Comparison of ENCODE assay signal across 8 cellular contexts in genomic region chr6:15662246-15663056, GRCh38. TPM values are rescaled to one million over a fixed set of nuclear protein-coding genes. Genes with fewer than 3 reads are reported as not detected.
DNase-seq lines count a peak whose midpoint lies in the region; ATAC-seq and TF ChIP-seq lines count a peak whose summit lies in the region.

Gene DTNBP1, minus strand, starts transcription at chr6:15663028. Its CDS starts 159 bp downstream, at chr6:15662869.

- peaks cover 23% of the 10 kb centered on the region for H3K4me1 Mint-ChIP-seq in stimulated activated naive CD8-positive, alpha-beta T cell treated with anti-CD3 and anti-CD28 coated beads, Interleukin-15, amount 100 ng/mL, for 72 hours

- TF ChIP-seq RAD21 in neural cell (conservative IDR thresholded peaks at IDR 0.05), result peak; percentile 31

- peak within 1 kb of the TSS; percentile 68 for H3K9ac ChIP-seq in neural cell (ENCODE audit: low read length)

- TF ChIP-seq EP300 in neural cell (conservative IDR thresholded peaks at IDR 0.05; ENCODE audit: poor library complexity, severe bottlenecking), result no peak

- no peaks in the 10 kb centered on the region for H3K9me2 ChIP-seq in neural cell (ENCODE audit: insufficient read depth, low read length)

- H3K27me3 Mint-ChIP-seq in stimulated activated naive CD8-positive, alpha-beta T cell treated with anti-CD3 and anti-CD28 coated beads, Interleukin-15, amount 100 ng/mL, for 72 hours, result peaks cover 12% of the 10 kb centered on the region

- peak within 1 kb of the TSS; percentile 44 to 68 for H3K27ac Mint-ChIP-seq in stimulated activated naive CD8-positive, alpha-beta T cell treated with anti-CD3 and anti-CD28 coated beads, Interleukin-15, amount 100 ng/mL, for 72 hours

- peak within 1 kb of the TSS; percentile 79 to 86 for H3K4me3 Mint-ChIP-seq in stimulated activated naive CD8-positive, alpha-beta T cell treated with anti-CD3 and anti-CD28 coated beads, Interleukin-15, amount 100 ng/mL, for 72 hours

- peak within 1 kb of the TSS; percentile 80 for H3K4me2 ChIP-seq in neural cell (ENCODE audit: low read length)

- H3K4me3 ChIP-seq in HL-60 (replicated peaks; ENCODE audit: insufficient read depth, low read length), result peak within 1 kb of the TSS; percentile 92
- peak within 1 kb of the TSS; percentile 73 for H3K4me3 ChIP-seq in fibroblast of pulmonary artery (replicated peaks; ENCODE audit: low read depth, low read length)
- H3K4me3 ChIP-seq in neural cell (ENCODE audit: low read length), result peak within 1 kb of the TSS; percentile 97

- no peaks in the 10 kb centered on the region for H3F3A ChIP-seq in neural cell (ENCODE audit: insufficient read depth, low read length, poor library complexity, severe bottlenecking)

- no peaks in the 10 kb centered on the region for H3K9me3 ChIP-seq in neural cell (ENCODE audit: low read length)

- no peaks in the 10 kb centered on the region for H3K79me2 ChIP-seq in neural cell (replicated peaks; ENCODE audit: insufficient read depth, low read length)

- no peaks in the 10 kb centered on the region for H3K36me3 ChIP-seq in neural cell (ENCODE audit: insufficient read depth, low read length)

- no peaks in the 10 kb centered on the region for H3K9me3 Mint-ChIP-seq in stimulated activated naive CD8-positive, alpha-beta T cell treated with anti-CD3 and anti-CD28 coated beads, Interleukin-15, amount 100 ng/mL, for 72 hours

- peak within 1 kb of the TSS; percentile 75 for H3K27ac ChIP-seq in HL-60 (replicated peaks)
- peak within 1 kb of the TSS; percentile 58 for H3K27ac ChIP-seq in neural cell (ENCODE audit: low read length)

- DNase-seq in D341Med (ENCODE audit: low spot score), result peak; percentile 77
- peak; percentile 65 to 74 for DNase-seq in HL-60 (ENCODE audit: low read depth in 1 of 2, low spot score in 1 of 2)
- peak; percentile 59 for DNase-seq in RKO (ENCODE audit: low spot score)
- peak; percentile 60 to 76 for DNase-seq in activated T-helper 1 cell treated with anti-CD3 and anti-CD28 coated beads, Interleukin-2, amount 50 U/mL, for 16 hours (ENCODE audit: low read depth in 1 of 2, low spot score in 1 of 2)
- DNase-seq in fibroblast of pulmonary artery (ENCODE audit: low read depth), result peak; percentile 27
- peak; percentile 81 for DNase-seq in stimulated activated naive CD8-positive, alpha-beta T cell treated with anti-CD3 and anti-CD28 coated beads, Interleukin-15, amount 100 ng/mL, for 72 hours

- H3K27me3 ChIP-seq in HL-60 (ENCODE audit: insufficient read depth, poor library complexity, severe bottlenecking) (no peaks in the 10 kb centered on the region), neural cell (ENCODE audit: insufficient read depth, low read depth, low read length) (no peaks in the 10 kb centered on the region)

- TF ChIP-seq CTCF in HL-60 (IDR thresholded peaks at IDR 0.05; ENCODE audit: insufficient read depth, low read length), result no peak
- no peak for TF ChIP-seq CTCF in fibroblast of pulmonary artery (IDR thresholded peaks at IDR 0.05; ENCODE audit: low read length, missing control alignments)
- TF ChIP-seq CTCF in neural cell (IDR thresholded peaks at IDR 0.05; ENCODE audit: poor library complexity, severe bottlenecking), result peak; percentile 52

- H2AFZ ChIP-seq in neural cell (ENCODE audit: low read depth, low read length), result peak within 1 kb of the TSS; percentile 84

- peak; percentile 70 for ATAC-seq in GM19467 (IDR thresholded peaks at IDR 0.05; ENCODE audit: unreplicated experiment)
- ATAC-seq in stimulated activated naive CD8-positive, alpha-beta T cell treated with anti-CD3 and anti-CD28 coated beads, Interleukin-15, amount 100 ng/mL, for 72 hours, result peak; percentile 85

- H4K20me1 ChIP-seq in neural cell (ENCODE audit: insufficient read depth), result no peaks in the 10 kb centered on the region

TF ChIP-seq in neural cell, 6 proteins besides CTCF, POLR2A, EP300 and RAD21:
- TF ChIP-seq REST (IDR thresholded peaks at IDR 0.05; ENCODE audit: borderline replicate concordance) (peak; percentile 19), TAF1 (IDR thresholded peaks at IDR 0.05; ENCODE audit: low read depth) (no peak), MXI1 (conservative IDR thresholded peaks at IDR 0.05; ENCODE audit: poor library complexity, severe bottlenecking) (peak; percentile 61), EZH2 (IDR thresholded peaks at IDR 0.05; ENCODE audit: borderline replicate concordance, insufficient read depth, low read length, poor library complexity, severe bottlenecking) (no peak), SMC3 (conservative IDR thresholded peaks at IDR 0.05; ENCODE audit: poor library complexity) (peak; percentile 26), POLR2AphosphoS5 (IDR thresholded peaks at IDR 0.05) (peak; percentile 73)

RNA-seq across cellular contexts. Expression of gene DTNBP1, which starts in this region (rescaled TPM):
- 18.9 and 22.6 TPM in 2 replicates for polyA plus RNA-seq in neural cell
- polyA minus RNA-seq in neural cell, result 12.2 and 17.2 TPM in 2 replicates

Comparison
In these comparisons a context has a peak if more than half of its experiments do, and no peak if none do; other contexts are left out.
1. Peak in every context shown above with its lines: DNase-seq, ATAC-seq, H3K4me3 ChIP-seq and H3K27ac ChIP-seq.
2. DNase-seq: peak in every context shown above with its lines; median percentile 81 in stimulated activated naive CD8-positive, alpha-beta T cell treated with anti-CD3 and anti-CD28 coated beads, Interleukin-15, amount 100 ng/mL, for 72 hours; 77 in D341Med; 70 in HL-60; 68 in activated T-helper 1 cell treated with anti-CD3 and anti-CD28 coated beads, Interleukin-2, amount 50 U/mL, for 16 hours; 59 in RKO; 27 in fibroblast of pulmonary artery.